Comparison of ENCODE assay signal across 8 cellular contexts in genomic region chr2:44291281-44292248, GRCh38. TPM values are rescaled to one million over a fixed set of nuclear protein-coding genes. Genes with fewer than 3 reads are reported as not detected.
DNase-seq lines count a peak whose midpoint lies in the region; ATAC-seq and TF ChIP-seq lines count a peak whose summit lies in the region.

No MANE protein-coding gene starts in this region.

- peaks cover 5% of the 10 kb centered on the region for H3K4me1 ChIP-seq in left ventricle myocardium inferior

- TF ChIP-seq CTCF in VCaP (conservative IDR thresholded peaks at IDR 0.05) (peak; percentile 85), left ventricle myocardium inferior (IDR thresholded peaks at IDR 0.05; ENCODE audit: borderline replicate concordance) (peak; percentile 55)

- intact Hi-C loops in left ventricle myocardium inferior (cut with micrococcal nuclease) (no loop called here), sciatic nerve (cut with DNase I) (no loop called here)

- H3K27ac ChIP-seq in VCaP: peak overlapping the region; percentile 95
- H3K27ac ChIP-seq in left ventricle myocardium inferior (replicated peaks): no peak overlapping the region

- no peak overlapping the region for H3K4me3 ChIP-seq in left ventricle myocardium inferior

- no peaks in the 10 kb centered on the region for H3K9me3 ChIP-seq in left ventricle myocardium inferior (replicated peaks)

- peak; percentile 89 for DNase-seq in Daoy (ENCODE audit: low read depth)
- peak; percentile 42 to 60 for DNase-seq in Kasumi-1 (lab: John Stamatoyannopoulos, UW)
- no peak for DNase-seq in left ventricle myocardium inferior
- DNase-seq in sciatic nerve (ENCODE audit: low spot score): no peak

- peaks cover 12% of the 10 kb centered on the region for H3K27me3 ChIP-seq in left ventricle myocardium inferior (ENCODE audit: low read depth)

- ATAC-seq in sciatic nerve: peak; percentile 80
- ATAC-seq in GM18907 (IDR thresholded peaks at IDR 0.05; ENCODE audit: unreplicated experiment): no peak
- ATAC-seq in HG03095 (IDR thresholded peaks at IDR 0.05; ENCODE audit: unreplicated experiment): no peak
- ATAC-seq in GM18867 (IDR thresholded peaks at IDR 0.05; ENCODE audit: unreplicated experiment): no peak

- H3K36me3 ChIP-seq in left ventricle myocardium inferior: no peaks in the 10 kb centered on the region

RNA-seq across cellular contexts. Expression of gene SLC3A1, which starts 16.3 kb away (rescaled TPM):
- not detected in 2 replicates for total RNA-seq in Daoy (2014; rRNA removed; shearing (Covaris generic))
- not detected for total RNA-seq in left ventricle myocardium inferior
- total RNA-seq in sciatic nerve: 0.31 TPM

Comparison
In these comparisons a context has a peak if more than half of its experiments do, and no peak if none do; other contexts are left out.
1. DNase-seq: peak in Daoy (single experiment) and Kasumi-1 (2 of 2); none in left ventricle myocardium inferior (single experiment) and sciatic nerve (single experiment).